ENCODE assay signal across 13 cellular contexts in the genomic region with DNA sequence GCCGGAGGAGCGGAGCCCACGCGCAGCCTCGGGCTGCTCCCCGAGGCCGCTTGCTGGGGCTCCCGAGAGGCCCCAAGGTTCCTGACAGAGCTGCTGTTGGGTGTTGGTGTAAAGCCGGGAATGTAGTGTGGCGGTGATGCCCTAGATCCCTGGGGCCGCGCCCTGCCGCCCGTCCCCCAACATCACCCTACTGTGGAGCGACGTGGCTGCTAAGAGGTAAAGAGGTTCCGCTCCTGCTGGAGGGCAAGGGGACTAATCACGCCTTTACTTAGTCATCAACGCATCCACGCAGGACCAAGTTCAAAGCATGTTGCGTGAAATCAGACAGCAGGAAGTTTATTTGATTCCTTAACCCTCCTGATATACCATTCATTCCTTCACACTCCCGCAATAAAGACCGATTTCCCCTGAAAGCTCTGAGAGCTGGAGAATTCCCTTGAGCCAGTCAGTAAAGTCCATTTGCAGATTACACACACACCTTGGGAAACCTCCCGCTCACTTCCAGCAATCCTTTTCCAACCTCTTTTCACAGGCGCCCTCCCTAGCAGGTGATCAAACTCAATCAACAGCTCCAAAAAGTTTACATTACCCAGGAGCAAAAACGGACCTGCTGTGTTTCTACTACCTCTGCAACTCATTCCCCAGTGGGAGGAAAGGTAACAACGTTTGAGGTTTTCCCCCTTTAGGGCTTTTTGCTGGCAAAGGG. TPM values are rescaled to one million over a fixed set of nuclear protein-coding genes. Genes with fewer than 3 reads are reported as not detected.
DNase-seq lines count a peak whose midpoint lies in the region; ATAC-seq and TF ChIP-seq lines count a peak whose summit lies in the region.
"Had no signal": no experiment of that assay in that cellular context is flagged by ENCODE, and none has a peak within 500 bp of the region (broad histone marks: within the 10 kb centered on the region; RNA-seq: fewer than 3 reads in every experiment).

No MANE protein-coding gene starts in this region.

- H3K36me3 Mint-ChIP-seq in progenitor cell of endocrine pancreas (ENCODE audit: insufficient read depth), result no peaks in the 10 kb centered on the region

- peaks cover 21% of the 10 kb centered on the region for H3K4me1 Mint-ChIP-seq in progenitor cell of endocrine pancreas (ENCODE audit: low read depth)
- H3K4me1 Mint-ChIP-seq: activated T-helper 17 cell treated with anti-CD3 and anti-CD28 coated beads, Interleukin-2, amount 50 U/mL, for 72 hours had no signal

- intact Hi-C loops in ascending aorta (cut with DNase I) (no loop called here), right cardiac atrium (cut with DNase I) (no loop called here), thyroid gland (cut with DNase I) (no loop called here)

- H3K4me3 Mint-ChIP-seq in progenitor cell of endocrine pancreas (ENCODE audit: low read depth), result peak overlapping the region; percentile 64

- H3K27ac ChIP-seq in ascending aorta (no peak overlapping the region), right cardiac atrium (ENCODE audit: low read length) (no peak overlapping the region), thyroid gland (no peak overlapping the region)
- H3K27ac ChIP-seq: C4-2B had no signal

- no peaks in the 10 kb centered on the region for H3K27me3 ChIP-seq in ascending aorta
- peaks cover 3% of the 10 kb centered on the region for H3K27me3 ChIP-seq in right cardiac atrium (ENCODE audit: control insufficient read depth, insufficient read depth)
- H3K27me3 ChIP-seq in thyroid gland, result peaks cover 7% of the 10 kb centered on the region

- H3K9me3 Mint-ChIP-seq in progenitor cell of endocrine pancreas (ENCODE audit: low read depth), result no peaks in the 10 kb centered on the region
- H3K9me3 Mint-ChIP-seq: activated T-helper 17 cell treated with anti-CD3 and anti-CD28 coated beads, Interleukin-2, amount 50 U/mL, for 72 hours had no signal

- ATAC-seq in right cardiac atrium (no peak), omental fat pad (ENCODE audit: low FRiP score) (no peak)
- ATAC-seq: activated T-helper 17 cell treated with anti-CD3 and anti-CD28 coated beads, Interleukin-2, amount 50 U/mL, for 72 hours had no signal

- no peaks in the 10 kb centered on the region for H3K9me3 ChIP-seq in ES-I3 (ENCODE audit: control insufficient read depth, insufficient read depth, low read length)
- no peaks in the 10 kb centered on the region for H3K9me3 ChIP-seq in ascending aorta
- no peaks in the 10 kb centered on the region for H3K9me3 ChIP-seq in right cardiac atrium (ENCODE audit: control insufficient read depth, low read length)
- H3K9me3 ChIP-seq in thyroid gland, result no peaks in the 10 kb centered on the region

- no peaks in the 10 kb centered on the region for H3K36me3 ChIP-seq in ES-I3 (ENCODE audit: insufficient read depth, low read length)
- H3K36me3 ChIP-seq in ascending aorta, result no peaks in the 10 kb centered on the region
- no peaks in the 10 kb centered on the region for H3K36me3 ChIP-seq in thyroid gland

- H3K27me3 Mint-ChIP-seq in progenitor cell of endocrine pancreas, result peaks cover 71% of the 10 kb centered on the region

- DNase-seq in ascending aorta (ENCODE audit: low spot score in 2 of 2) (no peak), right cardiac atrium (peak in 1 of 3 donors; percentile 21), progenitor cell of endocrine pancreas (ENCODE audit: low spot score, unreplicated experiment) (no peak), thyroid gland (no peak), LoVo (ENCODE audit: low spot score) (no peak), omental fat pad (ENCODE audit: low spot score) (no peak), DMS 273 (lab: John Stamatoyannopoulos, UW; ENCODE audit: unreplicated experiment) (no peak)
- DNase-seq: NCI-H1092 treated with DMSO at 0.1 percent for 48 hours had no signal

- H3K4me3 ChIP-seq in ascending aorta (peak overlapping the region; percentile 45 to 60), right cardiac atrium (ENCODE audit: low read length) (peak overlapping the region; percentile 37), thyroid gland (replicated peaks in 1 of 3) (peak overlapping the region in 1 of 3 donors; percentile 11)

- no peak for TF ChIP-seq CTCF in ascending aorta (IDR thresholded peaks at IDR 0.05)
- no peak for TF ChIP-seq CTCF in progenitor cell of endocrine pancreas (IDR thresholded peaks at IDR 0.05; ENCODE audit: unreplicated experiment)
- no peak for TF ChIP-seq CTCF in thyroid gland (IDR thresholded peaks at IDR 0.05)
- TF ChIP-seq CTCF in omental fat pad (IDR thresholded peaks at IDR 0.05), result no peak

- H3K4me1 ChIP-seq in ES-I3 (ENCODE audit: insufficient read depth, low read length) (peaks cover 8% of the 10 kb centered on the region; the same call in 1 of the 2 replicates), ascending aorta (no peaks in the 10 kb centered on the region), right cardiac atrium (ENCODE audit: control insufficient read depth, insufficient read depth, low read length) (no peaks in the 10 kb centered on the region), thyroid gland (peaks cover 5 to 7% of the 10 kb centered on the region in 2 donors)

- no peak for TF ChIP-seq POLR2A in thyroid gland (IDR thresholded peaks at IDR 0.05)

- 3% methylated on average over 27 of the region's 27 CpGs for WGBS in right cardiac atrium
- WGBS in thyroid gland, 2 donors, result 7% methylated on average over 14 to 15 of the region's 27 CpGs

- peak overlapping the region; percentile 78 for H3K9ac ChIP-seq in ES-I3 (ENCODE audit: low read depth, low read length)

- H3K27ac Mint-ChIP-seq in progenitor cell of endocrine pancreas, result no peak overlapping the region
- H3K27ac Mint-ChIP-seq: activated T-helper 17 cell treated with anti-CD3 and anti-CD28 coated beads, Interleukin-2, amount 50 U/mL, for 72 hours had no signal

RNA-seq across cellular contexts. Expression of a gene that starts 0.6 kb away (rescaled TPM):
- total RNA-seq in ascending aorta, result 0.32 TPM
- under 1 TPM; 0.34 to 0.50 (median 0.39) TPM for total RNA-seq in right cardiac atrium
- 0.14 TPM for polyA plus RNA-seq in right cardiac atrium
- 0.98 and 1.7 TPM in 2 replicates for total RNA-seq in progenitor cell of endocrine pancreas
- under 1 TPM in 2 of 4 donors, not detected in 2; 0.13 to 0.46 TPM for total RNA-seq in thyroid gland
- total RNA-seq in omental fat pad, result under 1 TPM in 2 of 4 donors, not detected in 2; 0.63 to 0.96 TPM
- total RNA-seq: activated T-helper 17 cell treated with anti-CD3 and anti-CD28 coated beads, Interleukin-2, amount 50 U/mL, for 72 hours; mononuclear cell; OCI-LY7 had no signal
